ENCODE assay signal across 11 cellular contexts in genomic region chr22:19169947-19170318, GRCh38. TPM values are rescaled to one million over a fixed set of nuclear protein-coding genes. Genes with fewer than 3 reads are reported as not detected.
DNase-seq lines count a peak whose midpoint lies in the region; ATAC-seq and TF ChIP-seq lines count a peak whose summit lies in the region.
"Had no signal": no experiment of that assay in that cellular context is flagged by ENCODE, and none has a peak within 500 bp of the region (broad histone marks: within the 10 kb centered on the region; RNA-seq: fewer than 3 reads in every experiment).

No MANE protein-coding gene starts in this region.

- H3K27ac Mint-ChIP-seq in activated CD4-positive, alpha-beta T cell treated with anti-CD3 and anti-CD28 coated beads for 36 hours, result no peak overlapping the region

- H3K9me3 ChIP-seq in SK-N-MC (ENCODE audit: low read depth, low read length) (no peaks in the 10 kb centered on the region), esophagus squamous epithelium (no peaks in the 10 kb centered on the region), skeletal muscle satellite cell (replicated peaks; ENCODE audit: low read length) (no peaks in the 10 kb centered on the region), left lung (no peaks in the 10 kb centered on the region)

- H3K36me3 ChIP-seq in SK-N-MC (ENCODE audit: insufficient read depth, low read length) (no peaks in the 10 kb centered on the region), esophagus squamous epithelium (peaks cover 0 to under 1% (median 0%) of the 10 kb centered on the region in 3 donors), skeletal muscle satellite cell (ENCODE audit: insufficient read depth, low read length) (no peaks in the 10 kb centered on the region), left lung (no peaks in the 10 kb centered on the region)

- H3K4me1 Mint-ChIP-seq in activated CD4-positive, alpha-beta T cell treated with anti-CD3 and anti-CD28 coated beads for 36 hours, result peaks cover 35% of the 10 kb centered on the region

- H3K4me1 ChIP-seq in esophagus squamous epithelium (peaks cover 40 to 56% (median 47%) of the 10 kb centered on the region in 3 donors), skeletal muscle satellite cell (ENCODE audit: control insufficient read depth, insufficient read depth, low read length) (peaks cover 43% of the 10 kb centered on the region), left lung (peaks cover 8 to 51% of the 10 kb centered on the region in 2 donors)

- peaks cover 29% of the 10 kb centered on the region for H3K27me3 Mint-ChIP-seq in activated CD4-positive, alpha-beta T cell treated with anti-CD3 and anti-CD28 coated beads for 36 hours

- intact Hi-C loops in activated CD4-positive, alpha-beta T cell treated with anti-CD3 and anti-CD28 coated beads for 36 hours (cut with DNase I, micrococcal nuclease), result no loop called here
- intact Hi-C loops in esophagus squamous epithelium (cut with DNase I) (no loop called here), left lung (cut with DNase I) (no loop called here), posterior vena cava (cut with DNase I) (no loop called here)

- H3K27ac ChIP-seq in SK-N-MC (no peak overlapping the region), esophagus squamous epithelium (no peak overlapping the region), left lung (no peak overlapping the region)

- 40 to 62% methylated on average over 1 to 7 of the region's 7 CpGs for WGBS in esophagus squamous epithelium, 2 donors

- POLR2A ChIA-PET in activated CD4-positive, alpha-beta T cell treated with anti-CD3 and anti-CD28 coated beads for 36 hours (lab: Charles Lee), result interaction anchor here (2.2 kb wide), 1 partner anchor 25 kb away, joined by 7 read pairs; the partner anchor contains the start of gene ESS2

- H3K27me3 ChIP-seq in esophagus squamous epithelium (peaks cover 3 to 56% (median 11%) of the 10 kb centered on the region in 4 donors), skeletal muscle satellite cell (ENCODE audit: control insufficient read depth, insufficient read depth, low read length) (peaks cover 39% of the 10 kb centered on the region), left lung (peaks cover 23 to 58% of the 10 kb centered on the region in 2 donors)

- CTCF ChIA-PET in activated CD4-positive, alpha-beta T cell treated with anti-CD3 and anti-CD28 coated beads for 36 hours (lab: Charles Lee), result interaction anchor here (0.6 to 1.1 kb wide), 3 partner anchors 10 to 29 kb away, joined by 3 to 6 read pairs (median 4); partner anchors contain the start of gene ESS2

- TF ChIP-seq POLR2A in esophagus squamous epithelium (IDR thresholded peaks at IDR 0.05), result no peak

- peak overlapping the region; percentile 90 for H3K4me3 Mint-ChIP-seq in activated CD4-positive, alpha-beta T cell treated with anti-CD3 and anti-CD28 coated beads for 36 hours

- TF ChIP-seq CTCF in esophagus squamous epithelium (IDR thresholded peaks at IDR 0.05), result no peak
- no peak for TF ChIP-seq CTCF in left lung (IDR thresholded peaks at IDR 0.05)

- ATAC-seq in activated CD4-positive, alpha-beta T cell treated with anti-CD3 and anti-CD28 coated beads for 36 hours, result no peak
- ATAC-seq in left lung, result no peak
- ATAC-seq: left cardiac atrium, SK-N-SH treated with all-trans-retinoic acid at 6 μM for 48 hours had no signal

- H3K36me3 Mint-ChIP-seq in activated CD4-positive, alpha-beta T cell treated with anti-CD3 and anti-CD28 coated beads for 36 hours (ENCODE audit: low read depth), result peaks cover 8% of the 10 kb centered on the region

- H3K9ac ChIP-seq in SK-N-MC (ENCODE audit: insufficient read length) (no peak overlapping the region), skeletal muscle satellite cell (ENCODE audit: low read depth, low read length) (peak overlapping the region; percentile 69)

- H3K4me3 ChIP-seq in SK-N-MC (peak overlapping the region; percentile 63), esophagus squamous epithelium (peak overlapping the region in 3 of 4 donors; percentile 29 to 51 (median 35)), skeletal muscle satellite cell (ENCODE audit: low read length) (peak overlapping the region; percentile 60), left lung (peak overlapping the region in 1 of 2 donors; percentile 3)

- H3K9me3 Mint-ChIP-seq in activated CD4-positive, alpha-beta T cell treated with anti-CD3 and anti-CD28 coated beads for 36 hours (ENCODE audit: low read depth), result no peaks in the 10 kb centered on the region

- peak overlapping the region; percentile 76 for H3K4me2 ChIP-seq in skeletal muscle satellite cell (ENCODE audit: low read length)

- no peak for DNase-seq in activated CD4-positive, alpha-beta T cell treated with anti-CD3 and anti-CD28 coated beads for 36 hours
- no peak for DNase-seq in activated CD4-positive, alpha-beta T cell treated with anti-CD3 and anti-CD28 coated beads, Interleukin-2, amount 50 U/mL, for 1 hour
- DNase-seq in SK-N-MC (ENCODE audit: low read depth, low spot score), result no peak
- no peak for DNase-seq in esophagus squamous epithelium (lab: John Stamatoyannopoulos, UW)
- DNase-seq in left lung, result no peak
- DNase-seq in NCI-H1930 (lab: John Stamatoyannopoulos, UW), result no peak
- DNase-seq in posterior vena cava (ENCODE audit: low spot score), result no peak
- DNase-seq: left cardiac atrium, NCI-H2107 had no signal

RNA-seq across cellular contexts. Expression of gene SLC25A1, which starts 8.6 kb away (rescaled TPM):
- 10 to 100 TPM; 48.5 to 52.8 TPM for total RNA-seq in activated CD4-positive, alpha-beta T cell treated with anti-CD3 and anti-CD28 coated beads for 36 hours
- total RNA-seq in esophagus squamous epithelium (10 to 100 TPM; 49.2 to 68.0 (median 57.3) TPM), left lung (10 to 100 TPM; 80.7 to 99.3 TPM), posterior vena cava (10 to 100 TPM; 46.2 to 47.8 TPM)
- 117 and 125 TPM in 2 replicates for total RNA-seq in skeletal muscle satellite cell (2012; rRNA removed)

RNA-seq across cellular contexts. Expression of gene GSC2, which starts 19.8 kb away (rescaled TPM):
- total RNA-seq in activated CD4-positive, alpha-beta T cell treated with anti-CD3 and anti-CD28 coated beads for 36 hours, result not detected
- not detected for total RNA-seq in esophagus squamous epithelium
- total RNA-seq in skeletal muscle satellite cell (2012; rRNA removed), result not detected in 2 replicates
- total RNA-seq in left lung, result not detected
- not detected for total RNA-seq in posterior vena cava
- total RNA-seq: left cardiac atrium had no signal

RNA-seq across cellular contexts. Expression of gene ESS2, which starts 25.5 kb away (rescaled TPM):
- total RNA-seq in activated CD4-positive, alpha-beta T cell treated with anti-CD3 and anti-CD28 coated beads for 36 hours, result 10 to 100 TPM; 12.9 to 13.4 TPM
- total RNA-seq in esophagus squamous epithelium, result 10 to 100 TPM in 2 of 4 donors, 1 to 10 TPM in 2; 7.8 to 12.4 (median 10.4) TPM
- 17.7 and 19.5 TPM in 2 replicates for total RNA-seq in skeletal muscle satellite cell (2012; rRNA removed)
- total RNA-seq in left lung, result 10 to 100 TPM; 11.9 to 12.4 TPM
- 10 to 100 TPM; 10.2 to 11.5 TPM for total RNA-seq in posterior vena cava

RNA-seq across cellular contexts. Expression of gene TSSK2, which starts 38.8 kb away (rescaled TPM):
- not detected for total RNA-seq in activated CD4-positive, alpha-beta T cell treated with anti-CD3 and anti-CD28 coated beads for 36 hours
- under 1 TPM in 1 of 4 donors, not detected in 3; 0.18 TPM for total RNA-seq in esophagus squamous epithelium
- not detected in 2 replicates for total RNA-seq in skeletal muscle satellite cell (2012; rRNA removed)
- total RNA-seq in left lung, result not detected
- not detected for total RNA-seq in posterior vena cava
- total RNA-seq: left cardiac atrium had no signal

RNA-seq across cellular contexts. Expression of gene DGCR2, which starts 47.7 kb away (rescaled TPM):
- total RNA-seq in activated CD4-positive, alpha-beta T cell treated with anti-CD3 and anti-CD28 coated beads for 36 hours, result 10 to 100 TPM; 23.7 to 27.5 TPM
- total RNA-seq in esophagus squamous epithelium (10 to 100 TPM; 42.5 to 75.2 (median 50.8) TPM), left lung (10 to 100 TPM; 59.9 to 87.0 TPM), posterior vena cava (10 to 100 TPM; 28.3 to 35.2 TPM)
- 30.8 and 32.7 TPM in 2 replicates for total RNA-seq in skeletal muscle satellite cell (2012; rRNA removed)
